ENCODE assay signal across 8 cellular contexts in genomic region chr1:147515046-147515869, GRCh38. TPM values are rescaled to one million over a fixed set of nuclear protein-coding genes. Genes with fewer than 3 reads are reported as not detected.
DNase-seq lines count a peak whose midpoint lies in the region; ATAC-seq, FAIRE-seq and TF ChIP-seq lines count a peak whose summit lies in the region.

No MANE protein-coding gene starts in this region.

- no peak for TF ChIP-seq EP300 in A549 (IDR thresholded peaks at IDR 0.05)
- no peak for TF ChIP-seq EP300 in SK-N-SH (IDR thresholded peaks at IDR 0.05; ENCODE audit: borderline replicate concordance in 1 of 2, low read depth in 1 of 2, low read length in 1 of 2)

- H3K4me1 ChIP-seq in A549 (peaks cover 9% of the 10 kb centered on the region; the same call in 2 of the 3 replicates), SK-N-SH (ENCODE audit: control insufficient read depth in 1 of 2, insufficient read depth in 2 of 2, low read depth in 1 of 2, low read length in 1 of 2) (peaks cover 0 to 3% of the 10 kb centered on the region in 2 experiments; a peak in 2 of 4 replicates), heart right ventricle (peaks cover 3 to 45% (median 27%) of the 10 kb centered on the region in 9 donors)

- H3K27me3 Mint-ChIP-seq in type B pancreatic cell = no peaks in the 10 kb centered on the region

- H3F3A ChIP-seq in SK-N-SH (replicated peaks; ENCODE audit: insufficient read depth) = no peaks in the 10 kb centered on the region

- peak overlapping the region; percentile 64 for H3K27ac Mint-ChIP-seq in type B pancreatic cell

- H4K20me1 ChIP-seq in SK-N-SH (ENCODE audit: insufficient read depth) = no peaks in the 10 kb centered on the region

- peak; percentile 37 for TF ChIP-seq CTCF in A549 (IDR thresholded peaks at IDR 0.05)
- TF ChIP-seq CTCF in SK-N-SH (IDR thresholded peaks at IDR 0.05) = peak; percentile 21
- TF ChIP-seq CTCF in heart right ventricle (IDR thresholded peaks at IDR 0.05) = peak in 6 of 9 donors; percentile 23 to 56 (median 44)
- no peak for TF ChIP-seq CTCF in type B pancreatic cell (conservative IDR thresholded peaks at IDR 0.05)

- TF ChIP-seq RAD21 in A549 (conservative IDR thresholded peaks at IDR 0.05 in 1 of 2, IDR thresholded peaks at IDR 0.05 in 1 of 2) (peak; percentile 46 to 64), SK-N-SH (IDR thresholded peaks at IDR 0.05; ENCODE audit: low read length) (peak; percentile 55)

- no peaks in the 10 kb centered on the region for H3K27me3 ChIP-seq in SK-N-SH (ENCODE audit: insufficient read depth)
- H3K27me3 ChIP-seq in heart right ventricle = no peaks in the 10 kb centered on the region

- peak overlapping the region; percentile 22 for H3K4me3 Mint-ChIP-seq in type B pancreatic cell

- H3K4me2 ChIP-seq in A549 = peak overlapping the region; percentile 13; the same call in 1 of the 3 replicates
- no peak overlapping the region for H3K4me2 ChIP-seq in SK-N-SH

- no peaks in the 10 kb centered on the region for H3K36me3 Mint-ChIP-seq in type B pancreatic cell

- peaks cover 11% of the 10 kb centered on the region for H3K9me3 Mint-ChIP-seq in type B pancreatic cell

- H3K4me3 ChIP-seq in A549 (no peak overlapping the region), SK-N-SH (ENCODE audit: low read depth in 2 of 2, low read length in 1 of 2) (no peak overlapping the region), heart right ventricle (no peak overlapping the region)

- CTCF ChIA-PET in A549 (lab: Yijun Ruan, JAX) (interaction anchor here (0.6 to 1.6 kb wide), 6 partner anchors 13 to 376 kb away, joined by 3 to 4 read pairs (median 3); no protein-coding TSS in a partner anchor), SK-N-SH (lab: Yijun Ruan, JAX) (interaction anchor here (0.6 to 3.0 kb wide), 6 partner anchors 13 to 119 kb away, joined by 3 to 8 read pairs (median 4); no protein-coding TSS in a partner anchor)

- no peak overlapping the region for H2AFZ ChIP-seq in SK-N-SH (ENCODE audit: low read depth)

- H3K79me2 ChIP-seq in SK-N-SH (ENCODE audit: insufficient read depth) = no peaks in the 10 kb centered on the region

- no peak overlapping the region for H3K27ac ChIP-seq in A549
- no peak overlapping the region for H3K27ac ChIP-seq in SK-N-SH (ENCODE audit: low read depth in 2 of 2, low read length in 1 of 2)
- peak overlapping the region in 8 of 10 donors; percentile 37 to 84 (median 61) for H3K27ac ChIP-seq in heart right ventricle

- no peaks in the 10 kb centered on the region for H3K36me3 ChIP-seq in SK-N-SH (replicated peaks in 1 of 2; ENCODE audit: control insufficient read depth in 1 of 2, insufficient read depth in 2 of 2, low read length in 1 of 2)
- H3K36me3 ChIP-seq in heart right ventricle = no peaks in the 10 kb centered on the region

- intact Hi-C loops in heart right ventricle (cut with DNase I) = loop anchor here in 2 of 10 donors (5.0 kb wide), 1 partner anchor 112 kb away; no protein-coding TSS in a partner anchor

- POLR2A ChIA-PET in A549 (lab: Yijun Ruan, JAX) (interaction anchor here (0.7 kb wide), 1 partner anchor 97 kb away, joined by 3 read pairs; no protein-coding TSS in a partner anchor), SK-N-SH (lab: Yijun Ruan, JAX) (no interaction called here)

- no peak for FAIRE-seq in A549 (lab: Jason Lieb, UNC)

- H3K9me3 ChIP-seq in A549 (peaks cover 11% of the 10 kb centered on the region; the same call in 1 of the 3 replicates), SK-N-SH (no peaks in the 10 kb centered on the region), heart right ventricle (peaks cover 0 to 5% (median 0%) of the 10 kb centered on the region in 11 donors)

- peak; percentile 74 to 81 for ATAC-seq in A549
- peak in 7 of 8 donors; percentile 63 to 86 (median 78) for ATAC-seq in heart right ventricle

- DNase-seq in A549 (ENCODE audit: low read depth in 1 of 2, low spot score in 1 of 2) (peak in 1 of 2 experiments; percentile 72), HuH-7.5 (ENCODE audit: low spot score) (peak; percentile 67), SK-N-SH (no peak), heart right ventricle (no peak), type B pancreatic cell (ENCODE audit: extremely low spot score, unreplicated experiment) (no peak), midbrain (lab: John Stamatoyannopoulos, UW) (no peak), amniotic stem cell (lab: John Stamatoyannopoulos, UW) (no peak), retina (no peak)

- peaks cover 17% of the 10 kb centered on the region for H3K4me1 Mint-ChIP-seq in type B pancreatic cell (ENCODE audit: unreplicated experiment)

- H3K9ac ChIP-seq in SK-N-SH = no peak overlapping the region

- TF ChIP-seq POLR2A in A549 (IDR thresholded peaks at IDR 0.05; ENCODE audit: low read length) = no peak

- H3K9me2 ChIP-seq in SK-N-SH = no peaks in the 10 kb centered on the region

- 40% methylated on average over 5 of the region's 5 CpGs for WGBS in A549 (ENCODE audit: missing lambda C conversion rate)
- WGBS in SK-N-SH (ENCODE audit: low lambda C conversion rate) = 51% methylated on average over 5 of the region's 5 CpGs
- WGBS in heart right ventricle, 2 donors = 52 to 55% methylated on average over 5 of the region's 5 CpGs

TF ChIP-seq in A549, 52 proteins besides CTCF, POLR2A, EP300 and RAD21:
- TF ChIP-seq SMC3 (IDR thresholded peaks at IDR 0.05) (peak; percentile 47; the same call in 2 of the 3 replicates), FOXS1 (CRISPR knock-in tag; IDR thresholded peaks at IDR 0.05) (no peak), HOXA7 (CRISPR knock-in tag; IDR thresholded peaks at IDR 0.05) (no peak), MAFK (IDR thresholded peaks at IDR 0.05; ENCODE audit: partially characterized antibody) (no peak), HDAC2 (IDR thresholded peaks at IDR 0.05) (no peak), CEBPB (IDR thresholded peaks at IDR 0.05) (peak in 1 of 2 experiments; percentile 59; a peak in 2 of 4 replicates)

TF ChIP-seq in SK-N-SH, 30 proteins besides CTCF, POLR2A, EP300 and RAD21:
- TF ChIP-seq SMC3 (IDR thresholded peaks at IDR 0.05; ENCODE audit: low read depth, low read length) = peak; percentile 28; the same call in 1 of the 2 replicates
- no peak for TF ChIP-seq TAF1 (IDR thresholded peaks at IDR 0.05; ENCODE audit: borderline replicate concordance, low read depth, low read length)
TF ChIP-seq in SK-N-SH: peak in this region for 1.

RNA-seq across cellular contexts. Expression of gene BCL9, which starts 26.0 kb away (rescaled TPM):
- polyA plus RNA-seq in A549 (2011; rRNA removed) = 4.4 and 7.4 TPM in 2 replicates
- 4.2 and 5.5 TPM in 2 replicates for polyA plus RNA-seq in A549 (2012; cell fraction: cytosol; rRNA removed)
- 4.3 and 5.1 TPM in 2 replicates for polyA plus RNA-seq in A549 (2012; cell fraction: nucleus; rRNA removed)
- polyA plus RNA-seq in A549 (2017; fragmentation: RNase III; extraction: RNeasy Plus Mini Kit Qiagen cat#74134 plus additional on column Dnase treatment) = 4.7 to 6.0 TPM (median 5.5 TPM) in 3 replicates
- polyA minus RNA-seq in A549 (2011; rRNA and poly(A)+ RNA removed) = 7.1 and 8.3 TPM in 2 replicates
- 8.2 and 9.9 TPM in 2 replicates for polyA plus RNA-seq in SK-N-SH (2012; rRNA removed)
- polyA plus RNA-seq in SK-N-SH (2012; cell fraction: cytosol; rRNA removed) = 7.9 and 11.1 TPM in 2 replicates
- polyA plus RNA-seq in SK-N-SH (2012; cell fraction: nucleus; rRNA removed) = 8.4 and 10.5 TPM in 2 replicates
- 10 to 100 TPM in 8 of 10 donors, 1 to 10 TPM in 2; 5.5 to 20.7 (median 13.8) TPM for total RNA-seq in heart right ventricle
- 1 to 10 TPM; 3.9 to 6.7 TPM for polyA plus RNA-seq in heart right ventricle
- 47.4 and 60.6 TPM in 2 replicates for total RNA-seq in type B pancreatic cell (ENCODE audit: low replicate concordance)

Comparison
In these comparisons a context has a peak if more than half of its experiments do, and no peak if none do; other contexts are left out.
1. H3K27ac ChIP-seq: peak in heart right ventricle (8 of 10); none in A549 (0 of 2) and SK-N-SH (0 of 2).
2. Of the 12 proteins assayed by ChIP-seq in both A549 and SK-N-SH: peak only in A549: none; only in SK-N-SH: none; in both: CTCF, RAD21 and SMC3; in neither: 9.